In genomic region chr5:132496631-132497487, GRCh38 we compare ENCODE assay signal across 8 cellular contexts. TPM values are rescaled to one million over a fixed set of nuclear protein-coding genes. Genes with fewer than 3 reads are reported as not detected.
DNase-seq lines count a peak whose midpoint lies in the region; ATAC-seq and TF ChIP-seq lines count a peak whose summit lies in the region.

No MANE protein-coding gene starts in this region.

- no peaks in the 10 kb centered on the region for H3K36me3 ChIP-seq in mesenchymal stem cell (ENCODE audit: control insufficient read depth in 1 of 2, insufficient read depth in 2 of 2, low read depth in 1 of 2, low read length in 2 of 2)

- peak overlapping the region; percentile 98 to 99 for H3K4ac ChIP-seq in mesenchymal stem cell (ENCODE audit: low read depth in 1 of 2, low read length in 2 of 2)

- H3K9me3 Mint-ChIP-seq in activated CD8-positive, alpha-beta T cell treated with anti-CD3 and anti-CD28 coated beads, Interleukin-2, amount 10 ng/mL, durations not matched to agents 7 days and 5 days (ENCODE audit: insufficient read depth) = no peaks in the 10 kb centered on the region
- no peaks in the 10 kb centered on the region for H3K9me3 Mint-ChIP-seq in endothelial cell (ENCODE audit: unreplicated experiment)
- H3K9me3 Mint-ChIP-seq in stimulated activated naive B cell treated with anti-CD40 and anti-IgM and Interleukin-4, amounts not matched to agents 10 μg/mL and 1 μg/mL and 100 μg/mL, for 72 hours = no peaks in the 10 kb centered on the region

- H2BK12ac ChIP-seq in mesenchymal stem cell (ENCODE audit: low read length in 2 of 2) = peak overlapping the region; percentile 94 to 97

- H3K4me1 Mint-ChIP-seq in activated CD8-positive, alpha-beta T cell treated with anti-CD3 and anti-CD28 coated beads, Interleukin-2, amount 10 ng/mL, durations not matched to agents 7 days and 5 days (ENCODE audit: low read depth) = peaks cover 75% of the 10 kb centered on the region
- H3K4me1 Mint-ChIP-seq in endothelial cell (ENCODE audit: unreplicated experiment) = no peaks in the 10 kb centered on the region
- H3K4me1 Mint-ChIP-seq in stimulated activated naive B cell treated with anti-CD40 and anti-IgM and Interleukin-4, amounts not matched to agents 10 μg/mL and 1 μg/mL and 100 μg/mL, for 72 hours = peaks cover 47 to 60% of the 10 kb centered on the region in 2 donors

- H3K27ac ChIP-seq in mesenchymal stem cell (ENCODE audit: low read length, poor library complexity, severe bottlenecking) = peak overlapping the region; percentile 100

- peak overlapping the region; percentile 83 for H3K4me3 Mint-ChIP-seq in activated CD8-positive, alpha-beta T cell treated with anti-CD3 and anti-CD28 coated beads, Interleukin-2, amount 10 ng/mL, durations not matched to agents 7 days and 5 days
- H3K4me3 Mint-ChIP-seq in endothelial cell (ENCODE audit: unreplicated experiment) = peak overlapping the region; percentile 91
- peak overlapping the region; percentile 90 to 92 for H3K4me3 Mint-ChIP-seq in stimulated activated naive B cell treated with anti-CD40 and anti-IgM and Interleukin-4, amounts not matched to agents 10 μg/mL and 1 μg/mL and 100 μg/mL, for 72 hours

- 2% methylated on average over 58 of the region's 62 CpGs for WGBS in mesenchymal stem cell

- POLR2A ChIA-PET in activated CD8-positive, alpha-beta T cell treated with anti-CD3 and anti-CD28 coated beads, Interleukin-2, amount 10 ng/mL, durations not matched to agents 7 days and 5 days (lab: Charles Lee) = interaction anchor here (0.6 to 18.3 kb wide), 18 partner anchors 17 to 323 kb away, joined by 3 to 720 read pairs (median 8); partner anchors contain the start of genes IRF1, KIF3A, RAD50 and SLC22A5

- H3K18ac ChIP-seq in mesenchymal stem cell (ENCODE audit: low read depth in 1 of 2, low read length in 2 of 2) = peak overlapping the region; percentile 91 to 100

- CTCF ChIA-PET in activated CD8-positive, alpha-beta T cell treated with anti-CD3 and anti-CD28 coated beads, Interleukin-2, amount 10 ng/mL, durations not matched to agents 7 days and 5 days (lab: Charles Lee) = interaction anchor here (0.8 to 13.6 kb wide), 13 partner anchors 9 to 324 kb away, joined by 3 to 400 read pairs (median 10); no protein-coding TSS in a partner anchor

- H2BK5ac ChIP-seq in mesenchymal stem cell (ENCODE audit: low read depth, low read length, poor library complexity, severe bottlenecking) = peak overlapping the region; percentile 99

- H3K36me3 Mint-ChIP-seq in activated CD8-positive, alpha-beta T cell treated with anti-CD3 and anti-CD28 coated beads, Interleukin-2, amount 10 ng/mL, durations not matched to agents 7 days and 5 days (ENCODE audit: low read depth) = no peaks in the 10 kb centered on the region
- no peaks in the 10 kb centered on the region for H3K36me3 Mint-ChIP-seq in endothelial cell (ENCODE audit: low read depth, unreplicated experiment)
- H3K36me3 Mint-ChIP-seq in stimulated activated naive B cell treated with anti-CD40 and anti-IgM and Interleukin-4, amounts not matched to agents 10 μg/mL and 1 μg/mL and 100 μg/mL, for 72 hours = no peaks in the 10 kb centered on the region

- H3K27ac Mint-ChIP-seq in activated CD8-positive, alpha-beta T cell treated with anti-CD3 and anti-CD28 coated beads, Interleukin-2, amount 10 ng/mL, durations not matched to agents 7 days and 5 days = peak overlapping the region; percentile 95
- H3K27ac Mint-ChIP-seq in endothelial cell (ENCODE audit: unreplicated experiment) = no peak overlapping the region
- H3K27ac Mint-ChIP-seq in stimulated activated naive B cell treated with anti-CD40 and anti-IgM and Interleukin-4, amounts not matched to agents 10 μg/mL and 1 μg/mL and 100 μg/mL, for 72 hours = peak overlapping the region; percentile 91

- peak overlapping the region; percentile 100 for H2BK120ac ChIP-seq in mesenchymal stem cell (ENCODE audit: low read depth, low read length)

- H2AK5ac ChIP-seq in mesenchymal stem cell (ENCODE audit: low read length, severe bottlenecking) = peak overlapping the region; percentile 86

- no peaks in the 10 kb centered on the region for H3K27me3 ChIP-seq in mesenchymal stem cell (ENCODE audit: control insufficient read depth in 1 of 2, insufficient read depth in 1 of 2, low read length in 2 of 2)

- peak; percentile 54 for ATAC-seq in HG02759 (IDR thresholded peaks at IDR 0.05; ENCODE audit: unreplicated experiment)
- ATAC-seq in activated CD8-positive, alpha-beta T cell treated with anti-CD3 and anti-CD28 coated beads, Interleukin-2, amount 10 ng/mL, durations not matched to agents 7 days and 5 days = peak; percentile 43
- peak; percentile 38 to 44 for ATAC-seq in stimulated activated naive B cell treated with anti-CD40 and anti-IgM and Interleukin-4, amounts not matched to agents 10 μg/mL and 1 μg/mL and 100 μg/mL, for 72 hours (replicated peaks)

- DNase-seq in stimulated activated CD4-positive, alpha-beta T cell treated with anti-CD3 and anti-CD28 coated beads, Interleukin-12 subunit alpha, Interleukin-12 subunit beta, amount 100 ng/mL, for 4 hours = peak; percentile 71
- DNase-seq in stimulated activated CD4-positive, alpha-beta T cell treated with anti-CD3 and anti-CD28 coated beads, Interleukin-2, amount 100 ng/mL, for 48 hours = no peak
- peak; percentile 58 for DNase-seq in NCI-H2196 treated with DMSO at 0.1 percent for 48 hours (lab: John Stamatoyannopoulos, UW; ENCODE audit: unreplicated experiment)
- peak; percentile 82 for DNase-seq in activated CD8-positive, alpha-beta T cell treated with anti-CD3 and anti-CD28 coated beads, Interleukin-2, amount 10 ng/mL, durations not matched to agents 7 days and 5 days
- peak; percentile 67 for DNase-seq in endothelial cell (ENCODE audit: low spot score)
- DNase-seq in mesenchymal stem cell = peak; percentile 95
- DNase-seq in stimulated activated naive B cell treated with anti-CD40 and anti-IgM and Interleukin-4, amounts not matched to agents 10 μg/mL and 1 μg/mL and 100 μg/mL, for 72 hours = peak; percentile 67

- H2AFZ ChIP-seq in mesenchymal stem cell (ENCODE audit: low read depth, low read length) = no peak overlapping the region

- H2BK15ac ChIP-seq in mesenchymal stem cell (ENCODE audit: low read depth, poor library complexity, severe bottlenecking) = peak overlapping the region; percentile 93

- H3K14ac ChIP-seq in mesenchymal stem cell (ENCODE audit: low read length in 2 of 2) = peak overlapping the region in 1 of 2 experiments; percentile 82

- no peaks in the 10 kb centered on the region for H3K9me3 ChIP-seq in mesenchymal stem cell (ENCODE audit: control insufficient read depth, low read length)

- peak overlapping the region; percentile 60 to 88 for H3K4me3 ChIP-seq in mesenchymal stem cell (ENCODE audit: insufficient read depth in 1 of 2, low read depth in 1 of 2, low read length in 2 of 2)

- peak overlapping the region; percentile 99 for H4K91ac ChIP-seq in mesenchymal stem cell (ENCODE audit: low read length)

- H3K79me1 ChIP-seq in mesenchymal stem cell (replicated peaks; ENCODE audit: low read length, poor library complexity, severe bottlenecking) = peaks cover 10% of the 10 kb centered on the region

- no peak for TF ChIP-seq CTCF in endothelial cell (IDR thresholded peaks at IDR 0.05; ENCODE audit: unreplicated experiment)

- peaks cover 54% of the 10 kb centered on the region for H3K4me1 ChIP-seq in mesenchymal stem cell (ENCODE audit: control insufficient read depth, insufficient read depth, low read depth, low read length)

- no peaks in the 10 kb centered on the region for H3K27me3 Mint-ChIP-seq in activated CD8-positive, alpha-beta T cell treated with anti-CD3 and anti-CD28 coated beads, Interleukin-2, amount 10 ng/mL, durations not matched to agents 7 days and 5 days (ENCODE audit: low read depth)
- H3K27me3 Mint-ChIP-seq in endothelial cell (ENCODE audit: unreplicated experiment) = peaks cover 3% of the 10 kb centered on the region
- no peaks in the 10 kb centered on the region for H3K27me3 Mint-ChIP-seq in stimulated activated naive B cell treated with anti-CD40 and anti-IgM and Interleukin-4, amounts not matched to agents 10 μg/mL and 1 μg/mL and 100 μg/mL, for 72 hours

- peak overlapping the region; percentile 85 for H3K4me2 ChIP-seq in mesenchymal stem cell (ENCODE audit: low read length, poor library complexity, severe bottlenecking)

- H3K9ac ChIP-seq in mesenchymal stem cell (ENCODE audit: low read length) = peak overlapping the region; percentile 89

- H3K23ac ChIP-seq in mesenchymal stem cell (ENCODE audit: low read length in 2 of 2) = peak overlapping the region in 1 of 2 experiments; percentile 66

- peak overlapping the region; percentile 100 for H4K8ac ChIP-seq in mesenchymal stem cell (ENCODE audit: low read length)

RNA-seq across cellular contexts. Expression of gene IRF1, which starts 6.3 kb away (rescaled TPM):
- 100 to 1,000 TPM; 221 to 228 TPM for total RNA-seq in activated CD8-positive, alpha-beta T cell treated with anti-CD3 and anti-CD28 coated beads, Interleukin-2, amount 10 ng/mL, durations not matched to agents 7 days and 5 days
- total RNA-seq in endothelial cell (ENCODE audit: unreplicated experiment) = 7.1 TPM
- 33.6 TPM for polyA plus RNA-seq in mesenchymal stem cell (2013, experiment 1 of 2)
- 35.8 TPM for polyA plus RNA-seq in mesenchymal stem cell (2013, experiment 2 of 2)

RNA-seq across cellular contexts. Expression of gene IL5, which starts 46.5 kb away (rescaled TPM):
- total RNA-seq in activated CD8-positive, alpha-beta T cell treated with anti-CD3 and anti-CD28 coated beads, Interleukin-2, amount 10 ng/mL, durations not matched to agents 7 days and 5 days = under 1 TPM in 1 of 2 experiments, not detected in 1; 0.71 TPM
- not detected for total RNA-seq in endothelial cell (ENCODE audit: unreplicated experiment)
- not detected for polyA plus RNA-seq in mesenchymal stem cell (2013, experiment 1 of 2)
- not detected for polyA plus RNA-seq in mesenchymal stem cell (2013, experiment 2 of 2)

RNA-seq across cellular contexts. Expression of gene RAD50, which starts 59.9 kb away (rescaled TPM):
- total RNA-seq in activated CD8-positive, alpha-beta T cell treated with anti-CD3 and anti-CD28 coated beads, Interleukin-2, amount 10 ng/mL, durations not matched to agents 7 days and 5 days = 10 to 100 TPM; 30.4 to 34.5 TPM
- 20.0 TPM for total RNA-seq in endothelial cell (ENCODE audit: unreplicated experiment)
- 20.7 TPM for polyA plus RNA-seq in mesenchymal stem cell (2013, experiment 1 of 2)
- polyA plus RNA-seq in mesenchymal stem cell (2013, experiment 2 of 2) = 19.7 TPM

Comparison
In these comparisons a context has a peak if more than half of its experiments do, and no peak if none do; other contexts are left out.
1. DNase-seq: peak in stimulated activated CD4-positive, alpha-beta T cell treated with anti-CD3 and anti-CD28 coated beads, Interleukin-12 subunit alpha, Interleukin-12 subunit beta, amount 100 ng/mL, for 4 hours (single experiment), NCI-H2196 treated with DMSO at 0.1 percent for 48 hours (single experiment), activated CD8-positive, alpha-beta T cell treated with anti-CD3 and anti-CD28 coated beads, Interleukin-2, amount 10 ng/mL, durations not matched to agents 7 days and 5 days (single experiment), endothelial cell (single experiment), mesenchymal stem cell (single experiment) and stimulated activated naive B cell treated with anti-CD40 and anti-IgM and Interleukin-4, amounts not matched to agents 10 μg/mL and 1 μg/mL and 100 μg/mL, for 72 hours (single experiment); none in stimulated activated CD4-positive, alpha-beta T cell treated with anti-CD3 and anti-CD28 coated beads, Interleukin-2, amount 100 ng/mL, for 48 hours (0 of 2).
2. RNA of gene IRF1, which starts 6.3 kb away (total RNA-seq): 221 to 228 TPM in activated CD8-positive, alpha-beta T cell treated with anti-CD3 and anti-CD28 coated beads, Interleukin-2, amount 10 ng/mL, durations not matched to agents 7 days and 5 days; 7.1 TPM in endothelial cell (single experiment); every median in the first group is over 10 times any median in the second.
3. Peak in every context shown above with its lines, with median percentiles within 50 percentile points of each other: ATAC-seq and H3K4me3 Mint-ChIP-seq.